1 cellular context compared by ENCODE assay signal in the genomic region with DNA sequence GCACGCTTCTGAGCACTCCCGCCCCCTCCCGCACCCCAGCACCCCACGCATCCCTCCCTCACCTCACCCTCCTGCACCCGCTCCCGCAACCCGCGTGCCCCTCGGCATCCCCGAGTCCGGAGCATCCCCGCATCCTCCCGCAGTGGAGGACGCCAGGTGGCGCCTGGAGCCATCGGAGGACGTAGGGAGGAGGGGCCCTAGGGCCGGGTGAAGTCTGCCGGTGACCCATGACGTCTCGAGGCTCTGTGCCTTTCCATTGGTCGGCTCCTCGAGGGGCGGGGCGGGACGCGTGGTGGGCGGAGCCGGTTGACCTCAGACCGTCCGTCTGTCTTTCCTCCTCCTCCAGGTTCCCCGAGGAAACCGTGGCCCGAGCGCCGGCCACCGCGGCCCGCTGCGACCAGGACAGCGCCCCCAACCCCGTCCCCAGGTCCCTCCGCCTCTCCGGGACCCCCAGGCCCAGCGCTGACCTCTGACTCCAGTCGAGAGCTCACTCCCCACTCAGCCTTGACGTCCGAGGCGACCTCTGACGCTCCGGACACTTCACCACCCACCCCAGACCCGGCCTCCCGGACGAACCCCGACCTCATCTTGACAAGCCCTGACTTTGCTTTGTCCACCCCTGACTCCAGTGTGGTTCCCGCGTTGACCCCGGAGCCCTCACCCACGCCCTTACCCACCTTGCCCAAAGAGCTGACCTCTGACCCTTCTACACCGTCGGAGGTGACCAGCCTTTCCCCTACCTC.
TF ChIP-seq lines count a peak whose summit lies in the region.

No MANE protein-coding gene starts in this region.

TF ChIP-seq in SK-N-SH treated with all-trans-retinoic acid at 6 μM for 48 hours, 23 proteins besides CTCF, POLR2A, EP300 and RAD21 (continued from another document):
- TF ChIP-seq, protein P1, sequence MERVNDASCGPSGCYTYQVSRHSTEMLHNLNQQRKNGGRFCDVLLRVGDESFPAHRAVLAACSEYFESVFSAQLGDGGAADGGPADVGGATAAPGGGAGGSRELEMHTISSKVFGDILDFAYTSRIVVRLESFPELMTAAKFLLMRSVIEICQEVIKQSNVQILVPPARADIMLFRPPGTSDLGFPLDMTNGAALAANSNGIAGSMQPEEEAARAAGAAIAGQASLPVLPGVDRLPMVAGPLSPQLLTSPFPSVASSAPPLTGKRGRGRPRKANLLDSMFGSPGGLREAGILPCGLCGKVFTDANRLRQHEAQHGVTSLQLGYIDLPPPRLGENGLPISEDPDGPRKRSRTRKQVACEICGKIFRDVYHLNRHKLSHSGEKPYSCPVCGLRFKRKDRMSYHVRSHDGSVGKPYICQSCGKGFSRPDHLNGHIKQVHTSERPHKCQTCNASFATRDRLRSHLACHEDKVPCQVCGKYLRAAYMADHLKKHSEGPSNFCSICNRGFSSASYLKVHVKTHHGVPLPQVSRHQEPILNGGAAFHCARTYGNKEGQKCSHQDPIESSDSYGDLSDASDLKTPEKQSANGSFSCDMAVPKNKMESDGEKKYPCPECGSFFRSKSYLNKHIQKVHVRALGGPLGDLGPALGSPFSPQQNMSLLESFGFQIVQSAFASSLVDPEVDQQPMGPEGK (CRISPR knock-in tag; IDR thresholded peaks at IDR 0.05; ENCODE audit: borderline replicate concordance): no peak
- no peak for TF ChIP-seq ESRRG (CRISPR knock-in tag; IDR thresholded peaks at IDR 0.05)
- no peak for TF ChIP-seq ISL1 (CRISPR knock-in tag; IDR thresholded peaks at IDR 0.05)
